In genomic region chr1:6110326-6110725, GRCh38 we compare ENCODE assay signal across 17 cellular contexts.
DNase-seq lines count a peak whose midpoint lies in the region; ATAC-seq, FAIRE-seq and TF ChIP-seq lines count a peak whose summit lies in the region.
"Had no signal": no experiment of that assay in that cellular context is flagged by ENCODE, and none has a peak within 500 bp of the region (broad histone marks: within the 10 kb centered on the region; RNA-seq: fewer than 3 reads in every experiment).

No MANE protein-coding gene starts in this region.

- H3K27me3 ChIP-seq in upper lobe of right lung: no peaks in the 10 kb centered on the region

- CTCF ChIA-PET in WTC11 (lab: Charles Lee): interaction anchor here (0.6 to 2.0 kb wide), 5 partner anchors 22 to 118 kb away, joined by 3 to 8 read pairs (median 5); partner anchors contain the start of gene NPHP4

- intact Hi-C loops in Right ventricle myocardium inferior (cut with DNase I) (no loop called here), left cardiac atrium (cut with DNase I) (no loop called here), kidney (cut with DNase I) (no loop called here), upper lobe of right lung (cut with DNase I) (no loop called here)

- no peaks in the 10 kb centered on the region for H3K36me3 Mint-ChIP-seq in WTC11
- H3K36me3 Mint-ChIP-seq: CD14-positive monocyte; CD8-positive, alpha-beta T cell had no signal

- H3K9me3 Mint-ChIP-seq in WTC11: peaks cover 12% of the 10 kb centered on the region; the same call in 1 of the 2 replicates
- H3K9me3 Mint-ChIP-seq: CD8-positive, alpha-beta T cell; HFFc6 had no signal

- FAIRE-seq in kidney (lab: Jason Lieb, UNC): no peak
- FAIRE-seq: D721Med, GM12878, GM18507 had no signal

- H3K4me3 ChIP-seq in kidney (ENCODE audit: low read length in 2 of 2): no peak overlapping the region
- no peak overlapping the region for H3K4me3 ChIP-seq in upper lobe of right lung
- H3K4me3 ChIP-seq: GM12878 had no signal

- H3K27me3 Mint-ChIP-seq in WTC11 (ENCODE audit: low read depth): no peaks in the 10 kb centered on the region

- DNase-seq in Right ventricle myocardium inferior (ENCODE audit: missing footprints) (peak; percentile 27), left cardiac atrium (no peak), WTC11 (ENCODE audit: low spot score) (peak; percentile 4), kidney (peak; percentile 46), upper lobe of right lung (peak; percentile 56)
- no peak for DNase-seq in activated CD8-positive, alpha-beta memory T cell treated with anti-CD3 and anti-CD28 coated beads for 24 hours
- DNase-seq: CD8-positive, alpha-beta T cell; COR-L47; DMS153; HCEC 1CT; HFFc6; IMR-90 had no signal

- no peak overlapping the region for H3K27ac Mint-ChIP-seq in WTC11
- H3K27ac Mint-ChIP-seq: CD14-positive monocyte; CD8-positive, alpha-beta T cell; HFFc6 had no signal

- no peak overlapping the region for H3K27ac ChIP-seq in kidney (ENCODE audit: low read depth in 2 of 2, low read length in 2 of 2)
- H3K27ac ChIP-seq in upper lobe of right lung: no peak overlapping the region

- no peak for TF ChIP-seq CTCF in WTC11 (IDR thresholded peaks at IDR 0.05)
- TF ChIP-seq CTCF in kidney (IDR thresholded peaks at IDR 0.05; ENCODE audit: borderline replicate concordance, extremely low read depth, insufficient read depth): no peak
- TF ChIP-seq CTCF in upper lobe of right lung (IDR thresholded peaks at IDR 0.05): no peak

- no peak overlapping the region for H3K9ac ChIP-seq in kidney (ENCODE audit: low read length in 2 of 2)

- no peaks in the 10 kb centered on the region for H3K36me3 ChIP-seq in kidney (ENCODE audit: control insufficient read depth in 1 of 2, insufficient read depth in 2 of 2, low read length in 2 of 2)
- no peaks in the 10 kb centered on the region for H3K36me3 ChIP-seq in upper lobe of right lung

- no peak for ATAC-seq in Right ventricle myocardium inferior
- ATAC-seq in left cardiac atrium: no peak
- no peak for ATAC-seq in WTC11
- no peak for ATAC-seq in upper lobe of right lung
- ATAC-seq in HG02938 (IDR thresholded peaks at IDR 0.05; ENCODE audit: unreplicated experiment): no peak
- ATAC-seq: CD8-positive, alpha-beta T cell; GM12878 had no signal

- peaks cover 0 to 3% of the 10 kb centered on the region in 2 donors for H3K9me3 ChIP-seq in kidney (ENCODE audit: control insufficient read depth in 1 of 2, low read length in 2 of 2)
- no peaks in the 10 kb centered on the region for H3K9me3 ChIP-seq in upper lobe of right lung

- H3K4me1 ChIP-seq in kidney (ENCODE audit: control insufficient read depth in 1 of 2, insufficient read depth in 1 of 2, low read depth in 1 of 2, low read length in 2 of 2) (no peaks in the 10 kb centered on the region), upper lobe of right lung (no peaks in the 10 kb centered on the region)

- POLR2A ChIA-PET in WTC11 (lab: Charles Lee): no interaction called here

- no peaks in the 10 kb centered on the region for H3K4me1 Mint-ChIP-seq in WTC11
- H3K4me1 Mint-ChIP-seq: CD14-positive monocyte had no signal

- no peak overlapping the region for H3K4me3 Mint-ChIP-seq in WTC11
- H3K4me3 Mint-ChIP-seq: CD8-positive, alpha-beta T cell; HFFc6 had no signal

TF ChIP-seq in WTC11, 78 proteins besides CTCF, POLR2A, EP300 and RAD21:
- TF ChIP-seq ZNF232 (CRISPR knock-in tag; IDR thresholded peaks at IDR 0.05): no peak
- TF ChIP-seq, protein P1, sequence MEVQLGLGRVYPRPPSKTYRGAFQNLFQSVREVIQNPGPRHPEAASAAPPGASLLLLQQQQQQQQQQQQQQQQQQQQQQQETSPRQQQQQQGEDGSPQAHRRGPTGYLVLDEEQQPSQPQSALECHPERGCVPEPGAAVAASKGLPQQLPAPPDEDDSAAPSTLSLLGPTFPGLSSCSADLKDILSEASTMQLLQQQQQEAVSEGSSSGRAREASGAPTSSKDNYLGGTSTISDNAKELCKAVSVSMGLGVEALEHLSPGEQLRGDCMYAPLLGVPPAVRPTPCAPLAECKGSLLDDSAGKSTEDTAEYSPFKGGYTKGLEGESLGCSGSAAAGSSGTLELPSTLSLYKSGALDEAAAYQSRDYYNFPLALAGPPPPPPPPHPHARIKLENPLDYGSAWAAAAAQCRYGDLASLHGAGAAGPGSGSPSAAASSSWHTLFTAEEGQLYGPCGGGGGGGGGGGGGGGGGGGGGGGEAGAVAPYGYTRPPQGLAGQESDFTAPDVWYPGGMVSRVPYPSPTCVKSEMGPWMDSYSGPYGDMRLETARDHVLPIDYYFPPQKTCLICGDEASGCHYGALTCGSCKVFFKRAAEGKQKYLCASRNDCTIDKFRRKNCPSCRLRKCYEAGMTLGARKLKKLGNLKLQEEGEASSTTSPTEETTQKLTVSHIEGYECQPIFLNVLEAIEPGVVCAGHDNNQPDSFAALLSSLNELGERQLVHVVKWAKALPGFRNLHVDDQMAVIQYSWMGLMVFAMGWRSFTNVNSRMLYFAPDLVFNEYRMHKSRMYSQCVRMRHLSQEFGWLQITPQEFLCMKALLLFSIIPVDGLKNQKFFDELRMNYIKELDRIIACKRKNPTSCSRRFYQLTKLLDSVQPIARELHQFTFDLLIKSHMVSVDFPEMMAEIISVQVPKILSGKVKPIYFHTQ (CRISPR knock-in tag; IDR thresholded peaks at IDR 0.05): no peak

Comparison
In these comparisons a context has a peak if more than half of its experiments do, and no peak if none do; other contexts are left out.
1. DNase-seq: peak in Right ventricle myocardium inferior (single experiment), WTC11 (single experiment), kidney (single experiment) and upper lobe of right lung (single experiment); none in left cardiac atrium (single experiment) and activated CD8-positive, alpha-beta memory T cell treated with anti-CD3 and anti-CD28 coated beads for 24 hours (single experiment).